Comparison of ENCODE assay signal across 9 cellular contexts in genomic region chr4:85780664-85781063, GRCh38.
DNase-seq lines count a peak whose midpoint lies in the region; ATAC-seq and TF ChIP-seq lines count a peak whose summit lies in the region.
"Had no signal": no experiment of that assay in that cellular context is flagged by ENCODE, and none has a peak within 500 bp of the region (broad histone marks: within the 10 kb centered on the region; RNA-seq: fewer than 3 reads in every experiment).

No MANE protein-coding gene starts in this region.

- TF ChIP-seq EP300 in stomach (IDR thresholded peaks at IDR 0.05): no peak

- no peak for TF ChIP-seq POLR2A in stomach (IDR thresholded peaks at IDR 0.05)

- DNase-seq in fibroblast of gingiva (ENCODE audit: low read depth) (peak; percentile 54), stomach (no peak), Calu3 (no peak), H4 (ENCODE audit: low spot score) (no peak), MCF 10A (ENCODE audit: unreplicated experiment) (no peak)
- DNase-seq: activated B cell treated with CpG ODN at 0.5 μM for 24 hours had no signal

- CTCF ChIA-PET in Calu3 (lab: Charles Lee) (interaction anchor here (1.2 kb wide), 1 partner anchor 17 kb away, joined by 3 read pairs; no protein-coding TSS in a partner anchor), MCF 10A (lab: Yijun Ruan, JAX) (interaction anchor here (1.4 kb wide), 2 partner anchors 16 to 33 kb away, joined by 4 to 9 read pairs; no protein-coding TSS in a partner anchor)

- H3K4me3 Mint-ChIP-seq in Calu3 (ENCODE audit: low read depth, unreplicated experiment) (no peak overlapping the region), MCF 10A (ENCODE audit: unreplicated experiment) (no peak overlapping the region)
- H3K4me3 Mint-ChIP-seq: activated B cell treated with CpG ODN at 0.5 μM for 24 hours; activated naive CD8-positive, alpha-beta T cell had no signal

- peaks cover 0 to 45% (median 22%) of the 10 kb centered on the region in 4 donors for H3K4me1 ChIP-seq in stomach

- H3K36me3 Mint-ChIP-seq in Calu3 (ENCODE audit: insufficient read depth, unreplicated experiment): no peaks in the 10 kb centered on the region
- H3K36me3 Mint-ChIP-seq in MCF 10A (ENCODE audit: insufficient read depth, unreplicated experiment): no peaks in the 10 kb centered on the region
- H3K36me3 Mint-ChIP-seq: activated naive CD8-positive, alpha-beta T cell had no signal

- BruUV-seq in Calu3 (replicated peaks; lab: Mats Ljungman, UMichigan): no TSS peak
- BruUV-seq in MCF 10A (replicated peaks; lab: Mats Ljungman, UMichigan): no TSS peak

- H3K27me3 Mint-ChIP-seq in Calu3 (ENCODE audit: unreplicated experiment) (no peaks in the 10 kb centered on the region), MCF 10A (ENCODE audit: insufficient read depth, unreplicated experiment) (no peaks in the 10 kb centered on the region)
- H3K27me3 Mint-ChIP-seq: activated B cell treated with CpG ODN at 0.5 μM for 24 hours; activated naive CD8-positive, alpha-beta T cell had no signal

- no peak overlapping the region for H3K27ac Mint-ChIP-seq in Calu3 (ENCODE audit: unreplicated experiment)
- no peak overlapping the region for H3K27ac Mint-ChIP-seq in MCF 10A (ENCODE audit: low read depth, unreplicated experiment)
- H3K27ac Mint-ChIP-seq: activated B cell treated with CpG ODN at 0.5 μM for 24 hours; activated naive CD8-positive, alpha-beta T cell had no signal

- no peak overlapping the region for H3K4me3 ChIP-seq in stomach

- no peaks in the 10 kb centered on the region for H3K36me3 ChIP-seq in stomach

- no peaks in the 10 kb centered on the region for H3K27me3 ChIP-seq in stomach

- H3K9me3 Mint-ChIP-seq in Calu3 (ENCODE audit: low read depth, unreplicated experiment) (peaks cover under 1% of the 10 kb centered on the region), MCF 10A (ENCODE audit: unreplicated experiment) (peaks cover 9% of the 10 kb centered on the region)
- H3K9me3 Mint-ChIP-seq: activated B cell treated with CpG ODN at 0.5 μM for 24 hours had no signal

- TF ChIP-seq CTCF in stomach (IDR thresholded peaks at IDR 0.05) (no peak), Calu3 (IDR thresholded peaks at IDR 0.05; ENCODE audit: unreplicated experiment) (no peak), MCF 10A (IDR thresholded peaks at IDR 0.05; ENCODE audit: unreplicated experiment) (no peak)

- intact Hi-C loops in stomach (cut with DNase I; ENCODE audit: low total_unique reads) (no loop called here), Calu3 (cut with micrococcal nuclease; ENCODE audit: unreplicated experiment) (no loop called here), MCF 10A (cut with micrococcal nuclease) (no loop called here)

- H3K9me3 ChIP-seq in stomach: no peaks in the 10 kb centered on the region

- POLR2A ChIA-PET in MCF 10A (lab: Yijun Ruan, JAX): interaction anchor here (0.7 kb wide), 1 partner anchor 15 kb away, joined by 5 read pairs; no protein-coding TSS in a partner anchor

- H3K4me1 Mint-ChIP-seq in Calu3 (ENCODE audit: low read depth, unreplicated experiment) (peaks cover 30% of the 10 kb centered on the region), MCF 10A (ENCODE audit: insufficient read depth, unreplicated experiment) (peaks cover 30% of the 10 kb centered on the region)

- WGBS in stomach, 5 donors: 47 to 80% (median 73%) methylated on average over 3 of the region's 3 CpGs

- H3K27ac ChIP-seq in stomach: peak overlapping the region in 3 of 5 donors; percentile 10 to 79 (median 78)

- ATAC-seq in GM21576 (IDR thresholded peaks at IDR 0.05; ENCODE audit: unreplicated experiment) (peak; percentile 27), HG03558 (IDR thresholded peaks at IDR 0.05; ENCODE audit: extremely low read depth, unreplicated experiment) (peak; percentile 25)
